8 cellular contexts compared by ENCODE assay signal in genomic region chr9:95463145-95464060, GRCh38. TPM values are rescaled to one million over a fixed set of nuclear protein-coding genes. Genes with fewer than 3 reads are reported as not detected.
A peak's percentile ranks its signal among the peaks of the same experiment; 100 is the strongest.
DNase-seq lines count a peak whose midpoint lies in the region; ATAC-seq and TF ChIP-seq lines count a peak whose summit lies in the region.

No MANE protein-coding gene starts in this region.

- DNase-seq in CD4-positive, alpha-beta memory T cell = no peak
- no peak for DNase-seq in RWPE1 (ENCODE audit: low spot score)
- DNase-seq in hepatocyte (ENCODE audit: low spot score) = no peak
- no peak for DNase-seq in T1000 (lab: John Stamatoyannopoulos, UW)
- no peak for DNase-seq in NCI-H1930 (lab: John Stamatoyannopoulos, UW)
- DNase-seq in RKO (ENCODE audit: low spot score) = no peak

- peak overlapping the region; percentile 50 to 90 (median 88) for H3K4me3 Mint-ChIP-seq in CD4-positive, alpha-beta memory T cell

- TF ChIP-seq CTCF in RWPE1 (conservative IDR thresholded peaks at IDR 0.05; ENCODE audit: low read depth) (no peak), hepatocyte (IDR thresholded peaks at IDR 0.05; ENCODE audit: poor library complexity) (no peak)

- H3K79me2 ChIP-seq in hepatocyte = peaks cover 64% of the 10 kb centered on the region

- H3K9me2 ChIP-seq in hepatocyte (replicated peaks; ENCODE audit: insufficient read depth) = no peaks in the 10 kb centered on the region

- peaks cover 23 to 60% (median 42%) of the 10 kb centered on the region in 4 donors for H3K4me1 Mint-ChIP-seq in CD4-positive, alpha-beta memory T cell

- H3K27me3 ChIP-seq in CD4-positive, alpha-beta memory T cell (ENCODE audit: insufficient read depth, low read length) = no peaks in the 10 kb centered on the region
- no peaks in the 10 kb centered on the region for H3K27me3 ChIP-seq in hepatocyte

- no peak overlapping the region for H2AFZ ChIP-seq in hepatocyte

- H3K4me3 ChIP-seq in CD4-positive, alpha-beta memory T cell (ENCODE audit: low read length in 2 of 2) = no peak overlapping the region
- H3K4me3 ChIP-seq in hepatocyte (no peak overlapping the region), urinary bladder (ENCODE audit: low read depth, low read length) (peak overlapping the region; percentile 8)

- H3K36me3 Mint-ChIP-seq in CD4-positive, alpha-beta memory T cell = peaks cover 33 to 35% of the 10 kb centered on the region in 2 donors

- CTCF ChIA-PET in CD4-positive, alpha-beta memory T cell (lab: Charles Lee; ENCODE audit: partially characterized antibody) = interaction anchor here (0.9 to 1.0 kb wide), 2 partner anchors 12 to 43 kb away, joined by 3 read pairs; no protein-coding TSS in a partner anchor
- CTCF ChIA-PET in RWPE1 (lab: Yijun Ruan, JAX) = no interaction called here

- peaks cover 26% of the 10 kb centered on the region for H3K4me1 ChIP-seq in CD4-positive, alpha-beta memory T cell (ENCODE audit: insufficient read depth, low read length)
- H3K4me1 ChIP-seq in hepatocyte (ENCODE audit: insufficient read depth) (peaks cover 51% of the 10 kb centered on the region), urinary bladder (ENCODE audit: insufficient read depth) (no peaks in the 10 kb centered on the region)

- H3K36me3 ChIP-seq in CD4-positive, alpha-beta memory T cell (ENCODE audit: insufficient read depth, low read length) = peaks cover 10% of the 10 kb centered on the region
- H3K36me3 ChIP-seq in hepatocyte (replicated peaks; ENCODE audit: insufficient read depth, low read depth) (no peaks in the 10 kb centered on the region), urinary bladder (ENCODE audit: insufficient read depth) (peaks cover 4% of the 10 kb centered on the region)

- intact Hi-C loops in CD4-positive, alpha-beta memory T cell (cut with micrococcal nuclease) = no loop called here

- no peaks in the 10 kb centered on the region for H3K9me3 ChIP-seq in CD4-positive, alpha-beta memory T cell (ENCODE audit: control insufficient read depth in 1 of 2, low read length in 2 of 2)
- H3K9me3 ChIP-seq in hepatocyte (ENCODE audit: low read depth) = no peaks in the 10 kb centered on the region

- POLR2A ChIA-PET in CD4-positive, alpha-beta memory T cell (lab: Charles Lee; ENCODE audit: partially characterized antibody) = interaction anchor here (1.0 to 2.5 kb wide), 4 partner anchors 32 to 412 kb away, joined by 8 to 14 read pairs (median 12); partner anchors contain the start of gene ERCC6L2
- POLR2A ChIA-PET in RWPE1 (lab: Yijun Ruan, JAX; ENCODE audit: low non-redundant PET) = no interaction called here

- H3K27ac ChIP-seq in CD4-positive, alpha-beta memory T cell (ENCODE audit: low read depth, low read length) = no peak overlapping the region
- H3K27ac ChIP-seq in RWPE1 (peak overlapping the region; percentile 86), hepatocyte (peak overlapping the region; percentile 90), urinary bladder (ENCODE audit: low read depth) (peak overlapping the region; percentile 65)

- H3K27ac Mint-ChIP-seq in CD4-positive, alpha-beta memory T cell = peak overlapping the region; percentile 35 to 87 (median 76)

- peaks cover 0 to 2% of the 10 kb centered on the region in 2 donors for H3K27me3 Mint-ChIP-seq in CD4-positive, alpha-beta memory T cell

- peaks cover 32% of the 10 kb centered on the region for H4K20me1 ChIP-seq in hepatocyte (ENCODE audit: insufficient read depth, poor library complexity, severe bottlenecking)

- H3K9me3 Mint-ChIP-seq in CD4-positive, alpha-beta memory T cell = peaks cover 0 to 2% (median 0%) of the 10 kb centered on the region in 8 donors

- peak overlapping the region; percentile 74 for H3K4me2 ChIP-seq in hepatocyte

- 51% methylated on average over 21 of the region's 21 CpGs for WGBS in hepatocyte (ENCODE audit: low lambda C conversion rate, missing lambda C conversion rate)
- 57% methylated on average over 21 of the region's 21 CpGs for WGBS in urinary bladder

- peak; percentile 20 for ATAC-seq in GM21390 (IDR thresholded peaks at IDR 0.05; ENCODE audit: unreplicated experiment)

RNA-seq across cellular contexts. Expression of gene PTCH1, which starts 53.4 kb away (rescaled TPM):
- total RNA-seq in CD4-positive, alpha-beta memory T cell = 10 to 100 TPM; 18.8 to 23.0 TPM
- 10 to 100 TPM in 1 of 2 donors, 1 to 10 TPM in 1; 2.7 to 13.5 TPM for polyA plus RNA-seq in CD4-positive, alpha-beta memory T cell
- total RNA-seq in hepatocyte = 29.7 and 36.8 TPM in 2 replicates
- 36.0 and 44.1 TPM in 2 replicates for polyA plus RNA-seq in hepatocyte
- 48.0 TPM for total RNA-seq in urinary bladder
- polyA plus RNA-seq in urinary bladder = 30.1 TPM
